Comparison of ENCODE assay signal across 12 cellular contexts in the genomic region with DNA sequence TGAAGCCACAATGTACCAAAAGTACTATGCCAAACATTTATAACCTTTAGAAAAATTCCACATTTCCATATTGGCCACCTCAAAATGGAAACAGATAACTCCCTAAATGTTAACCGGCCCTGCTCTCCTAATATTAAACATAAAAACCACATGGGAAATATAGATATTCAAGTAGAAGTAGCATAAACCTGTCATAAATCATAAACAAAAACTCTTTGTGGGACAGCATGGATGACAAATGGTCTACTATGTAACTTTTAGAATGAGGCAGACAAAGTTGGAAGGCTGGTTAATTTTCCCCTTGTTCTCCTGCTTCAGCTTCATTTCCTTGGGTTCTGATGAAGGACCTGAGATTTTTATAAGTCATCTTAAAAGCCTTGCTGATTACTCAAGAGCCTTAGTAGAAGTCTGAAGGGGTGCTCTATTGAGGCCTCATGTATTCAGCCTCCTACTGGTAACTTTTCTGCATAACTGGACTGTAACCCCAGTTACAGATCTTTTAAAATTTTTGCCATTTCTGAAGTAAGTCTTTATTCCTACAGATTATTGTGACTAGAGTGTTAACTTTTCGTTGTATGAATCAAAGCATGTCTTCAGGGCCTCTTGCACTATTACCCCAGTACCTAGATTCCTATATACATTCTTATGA.
DNase-seq lines count a peak whose midpoint lies in the region; ATAC-seq and TF ChIP-seq lines count a peak whose summit lies in the region.
"Had no signal": no experiment of that assay in that cellular context is flagged by ENCODE, and none has a peak within 500 bp of the region (broad histone marks: within the 10 kb centered on the region; RNA-seq: fewer than 3 reads in every experiment).

No MANE protein-coding gene starts in this region.

- H3K79me2 ChIP-seq in PC-3 (ENCODE audit: low read length) = no peaks in the 10 kb centered on the region

- peaks cover 27% of the 10 kb centered on the region for H3K36me3 Mint-ChIP-seq in activated naive CD4-positive, alpha-beta T cell treated with anti-CD3 and anti-CD28 coated beads, Interleukin-2, amount 50 U/mL, for 24 hours

- peak overlapping the region; percentile 14 for H3K27ac Mint-ChIP-seq in activated naive CD4-positive, alpha-beta T cell treated with anti-CD3 and anti-CD28 coated beads, Interleukin-2, amount 50 U/mL, for 24 hours

- H2AFZ ChIP-seq in PC-3 (ENCODE audit: low read length) = no peak overlapping the region

- no peaks in the 10 kb centered on the region for H3K9me3 ChIP-seq in PC-3 (ENCODE audit: low read length)
- no peaks in the 10 kb centered on the region for H3K9me3 ChIP-seq in esophagus squamous epithelium
- H3K9me3 ChIP-seq in suprapubic skin = no peaks in the 10 kb centered on the region
- H3K9me3 ChIP-seq: testis had no signal

- H3F3A ChIP-seq in PC-3 (ENCODE audit: low read length, unreplicated experiment) = no peaks in the 10 kb centered on the region

- H3K4me1 Mint-ChIP-seq in activated naive CD4-positive, alpha-beta T cell treated with anti-CD3 and anti-CD28 coated beads, Interleukin-2, amount 50 U/mL, for 24 hours = peaks cover 77% of the 10 kb centered on the region

- POLR2A ChIA-PET in PC-3 (lab: Charles Lee; ENCODE audit: unreplicated experiment) = no interaction called here

- TF ChIP-seq CTCF in PC-3 (conservative IDR thresholded peaks at IDR 0.05; ENCODE audit: low read depth, low read length) (peak; percentile 33; the same call in 1 of the 2 replicates), esophagus squamous epithelium (IDR thresholded peaks at IDR 0.05) (peak in 2 of 6 experiments; percentile 21 to 30), suprapubic skin (IDR thresholded peaks at IDR 0.05) (peak in 1 of 2 donors; percentile 6)

- WGBS in esophagus squamous epithelium, 2 donors = 59 to 60% methylated on average over 2 of the region's 2 CpGs
- WGBS in suprapubic skin = 53% methylated on average over 2 of the region's 2 CpGs

- no peaks in the 10 kb centered on the region for H3K27me3 ChIP-seq in PC-3 (ENCODE audit: low read length)
- H3K27me3 ChIP-seq in esophagus squamous epithelium = no peaks in the 10 kb centered on the region
- H3K27me3 ChIP-seq in suprapubic skin = no peaks in the 10 kb centered on the region
- H3K27me3 ChIP-seq: testis had no signal

- H4K20me1 ChIP-seq in PC-3 (ENCODE audit: low read length) = no peaks in the 10 kb centered on the region

- H3K27me3 Mint-ChIP-seq in activated naive CD4-positive, alpha-beta T cell treated with anti-CD3 and anti-CD28 coated beads, Interleukin-2, amount 50 U/mL, for 24 hours = no peaks in the 10 kb centered on the region

- peak; percentile 40; the same call in 1 of the 2 replicates for ATAC-seq in PC-3

- H3K36me3 ChIP-seq in PC-3 (ENCODE audit: low read depth, low read length) (no peaks in the 10 kb centered on the region), esophagus squamous epithelium (peaks cover 0 to 21% (median 0%) of the 10 kb centered on the region in 3 donors), suprapubic skin (peaks cover 3% of the 10 kb centered on the region)

- no peaks in the 10 kb centered on the region for H3K9me2 ChIP-seq in PC-3 (replicated peaks; ENCODE audit: low read length)

- H3K27ac ChIP-seq in PC-3 (ENCODE audit: low read length) (no peak overlapping the region), esophagus squamous epithelium (peak overlapping the region; percentile 53 to 80 (median 66)), suprapubic skin (peak overlapping the region; percentile 57)

- no TSS peak for BruUV-seq in PC-3 (replicated peaks; lab: Mats Ljungman, UMichigan)

- intact Hi-C loops in PC-3 (cut with micrococcal nuclease) = no loop called here
- intact Hi-C loops in esophagus squamous epithelium (cut with DNase I) = no loop called here

- no peak overlapping the region for H3K4me3 Mint-ChIP-seq in activated naive CD4-positive, alpha-beta T cell treated with anti-CD3 and anti-CD28 coated beads, Interleukin-2, amount 50 U/mL, for 24 hours

- H3K9ac ChIP-seq in PC-3 (ENCODE audit: low read length) = no peak overlapping the region

- CTCF ChIA-PET in PC-3 (lab: Charles Lee) = no interaction called here

- TF ChIP-seq EP300 in suprapubic skin (IDR thresholded peaks at IDR 0.05) = no peak

- H3K4me2 ChIP-seq in PC-3 (ENCODE audit: low read length) = no peak overlapping the region

- no peak for DNase-seq in activated naive CD4-positive, alpha-beta T cell (lab: John Stamatoyannopoulos, UW)
- DNase-seq in PC-3 (peak; percentile 7), esophagus squamous epithelium (lab: John Stamatoyannopoulos, UW) (no peak), suprapubic skin (ENCODE audit: low spot score in 2 of 2) (no peak), medulla oblongata (ENCODE audit: extremely low spot score) (no peak)
- DNase-seq in stimulated activated CD4-positive, alpha-beta T cell treated with anti-CD3 and anti-CD28 coated beads, Interleukin-1b, Interleukin-23, amount 100 ng/mL, for 48 hours = no peak
- no peak for DNase-seq in activated effector memory CD4-positive, alpha-beta T cell treated with Interleukin-2 at 50 U/mL for 16 hours
- DNase-seq: head of caudate nucleus; NCI-H187 treated with DMSO at 0.1 percent for 48 hours; stimulated activated CD4-positive, alpha-beta T cell treated with anti-CD3 and anti-CD28 coated beads, Interleukin-4, amount 100 ng/mL, for 1 hour; testis had no signal

- H3K4me1 ChIP-seq in PC-3 (ENCODE audit: insufficient read depth, low read length) = 0 out of 2 replicates have a peak, but pooled peaks cover 9% of the 10 kb centered on the region
- H3K4me1 ChIP-seq in esophagus squamous epithelium = peaks cover 0 to 65% (median 23%) of the 10 kb centered on the region in 3 donors
- peaks cover 37% of the 10 kb centered on the region for H3K4me1 ChIP-seq in suprapubic skin
- H3K4me1 ChIP-seq: testis had no signal

- H3K4me3 ChIP-seq in PC-3 (ENCODE audit: low read length) = no peak overlapping the region
- H3K4me3 ChIP-seq in esophagus squamous epithelium = no peak overlapping the region
- no peak overlapping the region for H3K4me3 ChIP-seq in suprapubic skin
- H3K4me3 ChIP-seq: testis had no signal

- TF ChIP-seq POLR2A in esophagus squamous epithelium (IDR thresholded peaks at IDR 0.05) (no peak), suprapubic skin (IDR thresholded peaks at IDR 0.05) (no peak)

- no peaks in the 10 kb centered on the region for H3K9me3 Mint-ChIP-seq in activated naive CD4-positive, alpha-beta T cell treated with anti-CD3 and anti-CD28 coated beads, Interleukin-2, amount 50 U/mL, for 24 hours
